In genomic region chr19:11597202-11598102, GRCh38 we compare ENCODE assay signal across 8 cellular contexts. TPM values are rescaled to one million over a fixed set of nuclear protein-coding genes. Genes with fewer than 3 reads are reported as not detected.
DNase-seq lines count a peak whose midpoint lies in the region; ATAC-seq, FAIRE-seq and TF ChIP-seq lines count a peak whose summit lies in the region.

TSS of gene ZNF627 (plus strand) at chr19:11597483. CDS start at chr19:11597628, 145 bp downstream.

- H3K4me1 ChIP-seq in prostate gland (replicated peaks) = peaks cover 2% of the 10 kb centered on the region
- peaks cover 1% of the 10 kb centered on the region for H3K4me1 ChIP-seq in urinary bladder (ENCODE audit: insufficient read depth)

- H3K36me3 ChIP-seq in prostate gland (no peaks in the 10 kb centered on the region), urinary bladder (ENCODE audit: insufficient read depth) (no peaks in the 10 kb centered on the region)

- under 1% methylated on average over 61 of the region's 67 CpGs for WGBS in prostate gland
- WGBS in urinary bladder = under 1% methylated on average over 67 of the region's 67 CpGs

- intact Hi-C loops in left ventricle myocardium superior (cut with micrococcal nuclease) (no loop called here), prostate gland (cut with DNase I) (no loop called here)

- peak; percentile 95 for TF ChIP-seq POLR2A in GM12892 (IDR thresholded peaks at IDR 0.05; ENCODE audit: low read depth, low read length)
- peak; percentile 97 for TF ChIP-seq POLR2A in prostate gland (IDR thresholded peaks at IDR 0.05)

- peak within 1 kb of the TSS; percentile 96 to 97 for H3K27ac ChIP-seq in prostate gland
- H3K27ac ChIP-seq in urinary bladder (ENCODE audit: low read depth) = peak within 1 kb of the TSS; percentile 93

- H3K27me3 ChIP-seq in prostate gland (replicated peaks; ENCODE audit: insufficient read depth) = no peaks in the 10 kb centered on the region

- DNase-seq in GM12892 (ENCODE audit: insufficient read length) = peak; percentile 97
- peak; percentile 99 for DNase-seq in NCI-H146 (lab: John Stamatoyannopoulos, UW)
- peak; percentile 93 to 98 (median 96) for DNase-seq in T-helper 1 cell
- peak; percentile 23 to 99 (median 95) for DNase-seq in amygdala (lab: John Stamatoyannopoulos, UW)
- peak; percentile 99 for DNase-seq in left ventricle myocardium superior
- peak; percentile 99 for DNase-seq in prostate gland (ENCODE audit: low spot score)

- peak in 3 of 4 experiments; percentile 11 to 64 (median 40) for TF ChIP-seq CTCF in prostate gland (IDR thresholded peaks at IDR 0.05)

- no peaks in the 10 kb centered on the region for H3K9me3 ChIP-seq in prostate gland

- H3K4me3 ChIP-seq in prostate gland (peak within 1 kb of the TSS; percentile 88 to 99), urinary bladder (ENCODE audit: low read depth, low read length) (peak within 1 kb of the TSS; percentile 87)

- ATAC-seq in HG02852 (IDR thresholded peaks at IDR 0.05; ENCODE audit: unreplicated experiment) (peak; percentile 97), left ventricle myocardium superior (peak; percentile 99)

- FAIRE-seq in GM12892 (lab: Jason Lieb, UNC) = peak; percentile 96

RNA-seq across cellular contexts. Expression of gene ZNF627, which starts in this region (rescaled TPM):
- polyA plus RNA-seq in GM12892 (2012; ENCODE audit: missing spikeins) = 8.3 TPM
- 5.2 TPM for total RNA-seq in left ventricle myocardium superior
- 10 to 100 TPM; 17.8 to 20.5 TPM for total RNA-seq in prostate gland
- total RNA-seq in urinary bladder = 48.2 TPM
- polyA plus RNA-seq in urinary bladder = 10.9 TPM

Comparison
In these comparisons a context has a peak if more than half of its experiments do, and no peak if none do; other contexts are left out.
1. Peak in every context shown above with its lines: DNase-seq, ATAC-seq, H3K4me3 ChIP-seq and H3K27ac ChIP-seq.